Comparison of ENCODE assay signal across 23 cellular contexts in genomic region chr3:2727566-2728318, GRCh38.
DNase-seq lines count a peak whose midpoint lies in the region; TF ChIP-seq lines count a peak whose summit lies in the region.
"Had no signal": no experiment of that assay in that cellular context is flagged by ENCODE, and none has a peak within 500 bp of the region (broad histone marks: within the 10 kb centered on the region; RNA-seq: fewer than 3 reads in every experiment).

No MANE protein-coding gene starts in this region.

- no peaks in the 10 kb centered on the region for H3K4me1 Mint-ChIP-seq in endodermal cell
- no peaks in the 10 kb centered on the region for H3K4me1 Mint-ChIP-seq in activated CD4-positive, alpha-beta T cell treated with anti-CD3 and anti-CD28 coated beads, Interleukin-2, amount 10 ng/mL, durations not matched to agents 7 days and 5 days
- H3K4me1 Mint-ChIP-seq in nephron progenitor cell = peaks cover 24% of the 10 kb centered on the region
- H3K4me1 Mint-ChIP-seq: stimulated activated memory B cell treated with anti-CD40 and anti-IgM and Interleukin-4, amounts not matched to agents 10 μg/mL and 1 μg/mL and 100 μg/mL, for 72 hours had no signal

- no peaks in the 10 kb centered on the region for H3K36me3 ChIP-seq in endodermal cell (ENCODE audit: control insufficient read depth, insufficient read depth, low read length)
- H3K36me3 ChIP-seq in left ventricle myocardium inferior = no peaks in the 10 kb centered on the region
- H3K36me3 ChIP-seq: neutrophil, thoracic aorta had no signal

- H3K36me3 Mint-ChIP-seq in endodermal cell (ENCODE audit: low read depth) = no peaks in the 10 kb centered on the region
- H3K36me3 Mint-ChIP-seq in activated CD4-positive, alpha-beta T cell treated with anti-CD3 and anti-CD28 coated beads, Interleukin-2, amount 10 ng/mL, durations not matched to agents 7 days and 5 days (ENCODE audit: low read depth) = no peaks in the 10 kb centered on the region
- H3K36me3 Mint-ChIP-seq in nephron progenitor cell (ENCODE audit: low read depth) = no peaks in the 10 kb centered on the region
- H3K36me3 Mint-ChIP-seq: stimulated activated memory B cell treated with anti-CD40 and anti-IgM and Interleukin-4, amounts not matched to agents 10 μg/mL and 1 μg/mL and 100 μg/mL, for 72 hours had no signal

- TF ChIP-seq CTCF in endodermal cell (conservative IDR thresholded peaks at IDR 0.05) (no peak), left ventricle myocardium inferior (IDR thresholded peaks at IDR 0.05; ENCODE audit: borderline replicate concordance) (no peak), nephron progenitor cell (IDR thresholded peaks at IDR 0.05) (no peak), GM20000 (IDR thresholded peaks at IDR 0.05; ENCODE audit: extremely low read depth, missing control alignments) (no peak)

- H3K9ac ChIP-seq in endodermal cell (ENCODE audit: extremely low read depth, low read length, poor library complexity, severe bottlenecking) = no peak overlapping the region

- WGBS in endodermal cell (ENCODE audit: insufficient coverage in 1 of 2, insufficient read length in 1 of 2), 2 experiments = 78 to 89% methylated on average over 8 to 10 of the region's 10 CpGs

- H3K4me3 Mint-ChIP-seq in endodermal cell = no peak overlapping the region
- no peak overlapping the region for H3K4me3 Mint-ChIP-seq in activated CD4-positive, alpha-beta T cell treated with anti-CD3 and anti-CD28 coated beads, Interleukin-2, amount 10 ng/mL, durations not matched to agents 7 days and 5 days
- no peak overlapping the region for H3K4me3 Mint-ChIP-seq in nephron progenitor cell
- H3K4me3 Mint-ChIP-seq: activated CD8-positive, alpha-beta T cell treated with anti-CD3 and anti-CD28 coated beads, Interleukin-2, amount 10 ng/mL, durations not matched to agents 7 days and 5 days; CD4-positive, alpha-beta T cell; stimulated activated memory B cell treated with anti-CD40 and anti-IgM and Interleukin-4, amounts not matched to agents 10 μg/mL and 1 μg/mL and 100 μg/mL, for 72 hours had no signal

- H3K27me3 ChIP-seq in endodermal cell (ENCODE audit: control insufficient read depth, insufficient read depth, low read length, poor library complexity, severe bottlenecking) (no peaks in the 10 kb centered on the region), left ventricle myocardium inferior (ENCODE audit: low read depth) (no peaks in the 10 kb centered on the region)
- H3K27me3 ChIP-seq: neutrophil had no signal

- H3K27ac ChIP-seq in endodermal cell (ENCODE audit: low read depth, low read length) (peak overlapping the region; percentile 81), left ventricle myocardium inferior (replicated peaks) (no peak overlapping the region)
- H3K27ac ChIP-seq: neutrophil, psoas muscle, thoracic aorta had no signal

- H3K9me3 Mint-ChIP-seq in endodermal cell = no peaks in the 10 kb centered on the region
- H3K9me3 Mint-ChIP-seq in activated CD4-positive, alpha-beta T cell treated with anti-CD3 and anti-CD28 coated beads, Interleukin-2, amount 10 ng/mL, durations not matched to agents 7 days and 5 days = no peaks in the 10 kb centered on the region
- H3K9me3 Mint-ChIP-seq in nephron progenitor cell = no peaks in the 10 kb centered on the region
- H3K9me3 Mint-ChIP-seq: CD4-positive, alpha-beta T cell; stimulated activated memory B cell treated with anti-CD40 and anti-IgM and Interleukin-4, amounts not matched to agents 10 μg/mL and 1 μg/mL and 100 μg/mL, for 72 hours had no signal

- POLR2A ChIA-PET in activated CD4-positive, alpha-beta T cell treated with anti-CD3 and anti-CD28 coated beads, Interleukin-2, amount 10 ng/mL, durations not matched to agents 7 days and 5 days (lab: Charles Lee) = no interaction called here

- H3K9me3 ChIP-seq in endodermal cell (ENCODE audit: control insufficient read depth, low read length) = no peaks in the 10 kb centered on the region
- H3K9me3 ChIP-seq in left ventricle myocardium inferior (replicated peaks) = no peaks in the 10 kb centered on the region
- H3K9me3 ChIP-seq: neutrophil, psoas muscle, thoracic aorta had no signal

- intact Hi-C loops in left ventricle myocardium inferior (cut with micrococcal nuclease) = no loop called here

- CTCF ChIA-PET in activated CD4-positive, alpha-beta T cell treated with anti-CD3 and anti-CD28 coated beads, Interleukin-2, amount 10 ng/mL, durations not matched to agents 7 days and 5 days (lab: Charles Lee) = no interaction called here

- H3K27ac Mint-ChIP-seq in endodermal cell = no peak overlapping the region
- no peak overlapping the region for H3K27ac Mint-ChIP-seq in activated CD4-positive, alpha-beta T cell treated with anti-CD3 and anti-CD28 coated beads, Interleukin-2, amount 10 ng/mL, durations not matched to agents 7 days and 5 days
- H3K27ac Mint-ChIP-seq in nephron progenitor cell = no peak overlapping the region
- H3K27ac Mint-ChIP-seq: activated CD8-positive, alpha-beta T cell treated with anti-CD3 and anti-CD28 coated beads, Interleukin-2, amount 10 ng/mL, durations not matched to agents 7 days and 5 days; CD4-positive, alpha-beta T cell; stimulated activated memory B cell treated with anti-CD40 and anti-IgM and Interleukin-4, amounts not matched to agents 10 μg/mL and 1 μg/mL and 100 μg/mL, for 72 hours had no signal

- H3K4me1 ChIP-seq in endodermal cell (ENCODE audit: control insufficient read depth, insufficient read depth, low read length) (no peaks in the 10 kb centered on the region), left ventricle myocardium inferior (no peaks in the 10 kb centered on the region)
- H3K4me1 ChIP-seq: psoas muscle had no signal

- no peak overlapping the region for H3K4me3 ChIP-seq in endodermal cell (ENCODE audit: low read length)
- no peak overlapping the region for H3K4me3 ChIP-seq in left ventricle myocardium inferior
- H3K4me3 ChIP-seq: K562, psoas muscle, thoracic aorta had no signal

- H3K27me3 Mint-ChIP-seq in endodermal cell (ENCODE audit: insufficient read depth) = no peaks in the 10 kb centered on the region
- H3K27me3 Mint-ChIP-seq in activated CD4-positive, alpha-beta T cell treated with anti-CD3 and anti-CD28 coated beads, Interleukin-2, amount 10 ng/mL, durations not matched to agents 7 days and 5 days = no peaks in the 10 kb centered on the region
- peaks cover 10% of the 10 kb centered on the region for H3K27me3 Mint-ChIP-seq in nephron progenitor cell (ENCODE audit: low read depth, poor library complexity)
- H3K27me3 Mint-ChIP-seq: stimulated activated memory B cell treated with anti-CD40 and anti-IgM and Interleukin-4, amounts not matched to agents 10 μg/mL and 1 μg/mL and 100 μg/mL, for 72 hours had no signal

- DNase-seq in NCI-H1105 (lab: John Stamatoyannopoulos, UW) = peak; percentile 27
- DNase-seq in NCI-H510A treated with DMSO at 0.1 percent for 48 hours (lab: John Stamatoyannopoulos, UW) = peak; percentile 73
- DNase-seq in endodermal cell = no peak
- peak; percentile 25 for DNase-seq in retina
- no peak for DNase-seq in left ventricle myocardium inferior
- DNase-seq in activated CD4-positive, alpha-beta T cell treated with anti-CD3 and anti-CD28 coated beads, Interleukin-2, amount 10 ng/mL, durations not matched to agents 7 days and 5 days = no peak
- no peak for DNase-seq in nephron progenitor cell
- DNase-seq in GM20000 (ENCODE audit: low spot score) = no peak
- DNase-seq: activated CD8-positive, alpha-beta T cell treated with anti-CD3 and anti-CD28 coated beads, Interleukin-2, amount 10 ng/mL, durations not matched to agents 7 days and 5 days; activated gamma-delta T cell; CD4-positive, alpha-beta T cell; left cardiac atrium; midbrain; MM.1S; NCI-H2081 treated with DMSO at 0.1 percent for 48 hours; NCI-H526; psoas muscle; stimulated activated CD4-positive, alpha-beta T cell treated with anti-CD3 and anti-CD28 coated beads, Interleukin-2, amount 100 ng/mL, for 24 hours; SW 1271 had no signal

Comparison
In these comparisons a context has a peak if more than half of its experiments do, and no peak if none do; other contexts are left out.
1. DNase-seq: peak in NCI-H1105 (single experiment), NCI-H510A treated with DMSO at 0.1 percent for 48 hours (single experiment) and retina (single experiment); none in endodermal cell (single experiment), left ventricle myocardium inferior (single experiment), activated CD4-positive, alpha-beta T cell treated with anti-CD3 and anti-CD28 coated beads, Interleukin-2, amount 10 ng/mL, durations not matched to agents 7 days and 5 days (single experiment), nephron progenitor cell (single experiment) and GM20000 (single experiment).